ENCODE assay signal across 15 cellular contexts in the genomic region with DNA sequence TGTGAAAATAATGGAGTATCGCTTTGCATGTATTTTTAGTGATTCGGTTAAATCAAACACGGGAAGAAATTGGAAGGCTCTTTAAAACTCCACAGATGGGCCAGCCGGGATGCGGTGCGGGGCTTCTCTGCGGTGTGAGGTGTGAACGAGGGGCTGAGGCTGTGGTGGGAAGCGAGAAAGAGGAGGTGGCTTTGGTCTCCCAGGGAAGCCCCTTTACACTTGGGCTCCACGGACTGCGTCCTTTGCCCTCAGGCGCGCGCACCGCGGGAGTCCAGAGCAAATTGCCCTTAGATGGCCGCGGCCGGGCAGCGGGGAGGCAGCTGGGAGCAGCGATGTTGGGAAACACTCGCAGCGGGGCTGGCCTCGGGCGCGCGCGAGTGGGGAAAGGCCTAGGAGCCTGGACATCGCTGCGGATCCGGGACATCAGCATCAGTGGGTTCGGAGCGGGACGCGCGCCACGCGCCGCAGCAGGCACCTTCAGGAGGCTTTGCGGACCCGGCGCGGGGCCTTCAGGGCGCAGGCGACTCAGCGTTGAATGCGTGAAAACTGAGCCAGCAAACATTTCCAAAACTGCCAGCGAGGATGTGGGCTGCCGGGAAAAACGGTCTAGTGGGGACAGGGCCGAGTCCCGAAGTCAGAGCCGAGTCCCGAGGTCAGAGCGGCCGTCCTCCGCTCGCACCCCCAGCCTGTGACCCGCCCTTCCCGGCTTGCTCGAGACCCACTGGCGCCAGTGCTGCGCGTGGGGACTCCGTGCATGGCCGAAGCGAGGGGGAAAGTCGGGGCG. TPM values are rescaled to one million over a fixed set of nuclear protein-coding genes. Genes with fewer than 3 reads are reported as not detected.
DNase-seq lines count a peak whose midpoint lies in the region; ATAC-seq, FAIRE-seq and TF ChIP-seq lines count a peak whose summit lies in the region.
"Had no signal": no experiment of that assay in that cellular context is flagged by ENCODE, and none has a peak within 500 bp of the region (broad histone marks: within the 10 kb centered on the region; RNA-seq: fewer than 3 reads in every experiment).

No MANE protein-coding gene starts in this region.

- no peak overlapping the region for H3K23ac ChIP-seq in H1 (ENCODE audit: insufficient read length)
- no peak overlapping the region for H3K23ac ChIP-seq in mesenchymal stem cell (ENCODE audit: low read length in 2 of 2)

- H3K9me3 ChIP-seq in right cardiac atrium (ENCODE audit: control insufficient read depth, low read length) (no peaks in the 10 kb centered on the region), H1 (ENCODE audit: insufficient read depth in 2 of 2, low read depth in 1 of 2, low read length in 1 of 2) (no peaks in the 10 kb centered on the region), mesenchymal stem cell (ENCODE audit: control insufficient read depth, low read length) (no peaks in the 10 kb centered on the region), thymus (ENCODE audit: control insufficient read depth) (peaks cover 5% of the 10 kb centered on the region)
- H3K9me3 ChIP-seq: pancreas had no signal

- POLR2A ChIA-PET in H1 (lab: Charles Lee; ENCODE audit: partially characterized antibody) = interaction anchor here (1.3 kb wide), 1 partner anchor 9 kb away, joined by 3 read pairs; no protein-coding TSS in a partner anchor

- H2BK120ac ChIP-seq in H1 (replicated peaks; ENCODE audit: low read depth, low read length) = no peak overlapping the region
- no peak overlapping the region for H2BK120ac ChIP-seq in mesenchymal stem cell (ENCODE audit: low read depth, low read length)

- H3K27me3 ChIP-seq in right cardiac atrium (ENCODE audit: control insufficient read depth, insufficient read depth) (no peaks in the 10 kb centered on the region), H1 (replicated peaks in 1 of 4; ENCODE audit: control insufficient read depth in 3 of 4, extremely low read depth in 1 of 4, insufficient read depth in 3 of 4, low read length in 3 of 4) (peaks cover 69 to 100% (median 89%) of the 10 kb centered on the region in 4 experiments), mesenchymal stem cell (ENCODE audit: control insufficient read depth in 1 of 2, insufficient read depth in 1 of 2, low read length in 2 of 2) (peaks cover 0 to 70% of the 10 kb centered on the region in 2 experiments), thymus (ENCODE audit: control insufficient read depth, insufficient read depth) (peaks cover 98% of the 10 kb centered on the region)

- DNase-seq in Right ventricle myocardium superior (no peak), right cardiac atrium (no peak), H1 (ENCODE audit: low read depth in 1 of 2, low spot score in 2 of 2) (peak in 1 of 2 experiments; percentile 56), mesenchymal stem cell (no peak), NCI-H128 (lab: John Stamatoyannopoulos, UW; ENCODE audit: unreplicated experiment) (no peak), COLO668 (lab: John Stamatoyannopoulos, UW; ENCODE audit: unreplicated experiment) (no peak)
- DNase-seq in activated effector memory CD4-positive, alpha-beta T cell treated with Interleukin-2 at 50 U/mL for 16 hours = no peak
- DNase-seq: activated CD4-positive, alpha-beta memory T cell treated with anti-CD3 and anti-CD28 coated beads for 36 hours; DMS79; foreskin keratinocyte had no signal

- H3K56ac ChIP-seq in H1 (replicated peaks; ENCODE audit: insufficient read length, low read depth, low read length) = no peak overlapping the region

- no peak for FAIRE-seq in H1 (lab: Jason Lieb, UNC)
- FAIRE-seq: colon, pancreas had no signal

- H3K4me2 ChIP-seq in H1 (ENCODE audit: insufficient read depth in 1 of 2, low read depth in 2 of 2, low read length in 2 of 2) (peak overlapping the region; percentile 78 to 81), mesenchymal stem cell (ENCODE audit: low read length, poor library complexity, severe bottlenecking) (no peak overlapping the region)

- H2BK5ac ChIP-seq in H1 (ENCODE audit: low read depth, low read length) (no peak overlapping the region), mesenchymal stem cell (ENCODE audit: low read depth, low read length, poor library complexity, severe bottlenecking) (no peak overlapping the region)

- peak overlapping the region; percentile 16 for H3K4ac ChIP-seq in H1 (replicated peaks; ENCODE audit: insufficient read length, low read depth, low read length)
- no peak overlapping the region for H3K4ac ChIP-seq in mesenchymal stem cell (ENCODE audit: low read depth in 1 of 2, low read length in 2 of 2)

- H4K20me1 ChIP-seq in H1 (replicated peaks in 1 of 2; ENCODE audit: control insufficient read depth in 1 of 2, insufficient read depth in 2 of 2, low read length in 2 of 2) = peaks cover 9% of the 10 kb centered on the region in 2 experiments

- 0 out of 4 replicates have a peak, but pooled peaks cover 0 to 6% of the 10 kb centered on the region in 2 experiments for H3K79me2 ChIP-seq in H1 (ENCODE audit: control insufficient read depth in 1 of 2, insufficient read depth in 2 of 2, low read length in 2 of 2)

- TF ChIP-seq EP300 in H1 (IDR thresholded peaks at IDR 0.05; ENCODE audit: borderline replicate concordance in 1 of 2, low read depth in 2 of 2, low read length in 2 of 2) = no peak

- no peak overlapping the region for H2AFZ ChIP-seq in H1 (ENCODE audit: low read length)
- no peak overlapping the region for H2AFZ ChIP-seq in mesenchymal stem cell (ENCODE audit: low read depth, low read length)

- H3K14ac ChIP-seq in H1 (ENCODE audit: insufficient read length) (no peak overlapping the region), mesenchymal stem cell (ENCODE audit: low read length in 2 of 2) (no peak overlapping the region)

- H4K91ac ChIP-seq in H1 (replicated peaks; ENCODE audit: insufficient read length, low read length) (peak overlapping the region; percentile 58), mesenchymal stem cell (ENCODE audit: low read length) (no peak overlapping the region)

- H3K9ac ChIP-seq in H1 (replicated peaks in 1 of 4; ENCODE audit: extremely low read depth in 1 of 4, low read depth in 3 of 4, low read length in 3 of 4) (no peak overlapping the region), mesenchymal stem cell (ENCODE audit: low read length) (peak overlapping the region; percentile 54)

- H3K27ac ChIP-seq in right cardiac atrium (ENCODE audit: low read length) (no peak overlapping the region), H1 (ENCODE audit: low read depth, low read length) (no peak overlapping the region), mesenchymal stem cell (ENCODE audit: low read length, poor library complexity, severe bottlenecking) (no peak overlapping the region), thymus (ENCODE audit: low read depth) (no peak overlapping the region)
- H3K27ac ChIP-seq: foreskin keratinocyte, pancreas had no signal

- H3K4me3 ChIP-seq in right cardiac atrium (ENCODE audit: low read length) (no peak overlapping the region), H1 (ENCODE audit: extremely low read depth in 1 of 4, insufficient read depth in 2 of 4, low read depth in 3 of 4, low read length in 4 of 4) (peak overlapping the region; percentile 24 to 69 (median 34)), mesenchymal stem cell (ENCODE audit: insufficient read depth in 1 of 2, low read depth in 1 of 2, low read length in 2 of 2) (peak overlapping the region in 1 of 2 experiments; percentile 41), thymus (ENCODE audit: low read length) (peak overlapping the region; percentile 39)

- H3K36me3 ChIP-seq in H1 (ENCODE audit: control insufficient read depth in 2 of 4, insufficient read depth in 4 of 4, low read length in 3 of 4) = peaks cover 0 to 3% (median 0%) of the 10 kb centered on the region in 4 experiments; a peak in 2 of 8 replicates
- H3K36me3 ChIP-seq in mesenchymal stem cell (ENCODE audit: control insufficient read depth in 1 of 2, insufficient read depth in 2 of 2, low read depth in 1 of 2, low read length in 2 of 2) = no peaks in the 10 kb centered on the region
- H3K36me3 ChIP-seq in thymus (ENCODE audit: control insufficient read depth, insufficient read depth) = no peaks in the 10 kb centered on the region
- H3K36me3 ChIP-seq: pancreas had no signal

- intact Hi-C loops in Right ventricle myocardium superior (cut with DNase I) (no loop called here), right cardiac atrium (cut with DNase I) (loop anchor here in 1 of 4 donors (10.0 kb wide), 1 partner anchor 1397 kb away; no protein-coding TSS in a partner anchor)

- no peak for TF ChIP-seq RAD21 in H1 (IDR thresholded peaks at IDR 0.05 in 1 of 2, conservative IDR thresholded peaks at IDR 0.05 in 1 of 2; ENCODE audit: low read depth in 2 of 2, low read length in 2 of 2)

- CTCF ChIA-PET in H1 (lab: Charles Lee; ENCODE audit: partially characterized antibody) = interaction anchor here (0.6 to 2.7 kb wide), 6 partner anchors 10 to 1157 kb away, joined by 3 to 15 read pairs (median 3); no protein-coding TSS in a partner anchor

- H3K79me1 ChIP-seq in H1 (ENCODE audit: low read depth, low read length) = no peaks in the 10 kb centered on the region
- no peaks in the 10 kb centered on the region for H3K79me1 ChIP-seq in mesenchymal stem cell (replicated peaks; ENCODE audit: low read length, poor library complexity, severe bottlenecking)

- WGBS in right cardiac atrium = 4% methylated on average over 69 of the region's 69 CpGs
- WGBS in H1 (ENCODE audit: extremely low coverage in 1 of 2, insufficient coverage in 1 of 2, insufficient read length in 1 of 2, insufficient replicate concordance in 2 of 2, low coverage in 1 of 2, low lambda C conversion rate in 2 of 2, missing lambda C conversion rate in 1 of 2), 2 experiments = 3% methylated on average over 66 of the region's 69 CpGs; no CpG with 5 or more reads in 1 of the 2 experiments
- WGBS in mesenchymal stem cell = 3% methylated on average over 57 of the region's 69 CpGs
- 6% methylated on average over 69 of the region's 69 CpGs for WGBS in thymus

- H3K18ac ChIP-seq in H1 (ENCODE audit: extremely low read depth, low read length) (peak overlapping the region; percentile 4), mesenchymal stem cell (ENCODE audit: low read depth in 1 of 2, low read length in 2 of 2) (no peak overlapping the region)

- H2BK15ac ChIP-seq in H1 (ENCODE audit: low read length) (peak overlapping the region; percentile 16; the same call in 1 of the 2 replicates), mesenchymal stem cell (ENCODE audit: low read depth, poor library complexity, severe bottlenecking) (no peak overlapping the region)

- H4K8ac ChIP-seq in H1 (ENCODE audit: extremely low read depth, insufficient read depth, low read length) (peak overlapping the region; percentile 78; the same call in 1 of the 2 replicates), mesenchymal stem cell (ENCODE audit: low read length) (no peak overlapping the region)

- no peak for TF ChIP-seq POLR2A in H1 (IDR thresholded peaks at IDR 0.05; ENCODE audit: control extremely low read depth in 1 of 2, low read depth in 2 of 2, low read length in 2 of 2)

- H2AK5ac ChIP-seq in H1 (ENCODE audit: low read depth, low read length) (peak overlapping the region; percentile 39; the same call in 1 of the 2 replicates), mesenchymal stem cell (ENCODE audit: low read length, severe bottlenecking) (no peak overlapping the region)

- TF ChIP-seq CTCF in H1 (IDR thresholded peaks at IDR 0.05; ENCODE audit: control extremely low read depth in 1 of 3, insufficient read depth in 1 of 3, low read depth in 1 of 3, low read length in 3 of 3) = no peak

- no peak overlapping the region for H2BK20ac ChIP-seq in H1 (ENCODE audit: low read length)

- H3K4me1 ChIP-seq in right cardiac atrium (ENCODE audit: control insufficient read depth, insufficient read depth, low read length) (no peaks in the 10 kb centered on the region), H1 (replicated peaks in 1 of 4; ENCODE audit: control insufficient read depth in 3 of 4, insufficient read depth in 4 of 4, low read length in 3 of 4) (peaks cover 0 to 27% (median 17%) of the 10 kb centered on the region in 4 experiments; a peak in 6 of 7 replicates), mesenchymal stem cell (ENCODE audit: control insufficient read depth, insufficient read depth, low read depth, low read length) (peaks cover 8% of the 10 kb centered on the region), thymus (ENCODE audit: control insufficient read depth, insufficient read depth, low read length) (peaks cover 10% of the 10 kb centered on the region)
- H3K4me1 ChIP-seq: foreskin keratinocyte, pancreas had no signal

- H3K23me2 ChIP-seq in H1 (ENCODE audit: low read depth, low read length) = peaks cover 31% of the 10 kb centered on the region; the same call in 1 of the 2 replicates

- ATAC-seq in Right ventricle myocardium superior (ENCODE audit: poor library complexity) (peak; percentile 38), right cardiac atrium (no peak)

- H2BK12ac ChIP-seq in H1 (ENCODE audit: low read depth, low read length) (no peak overlapping the region), mesenchymal stem cell (ENCODE audit: low read length in 2 of 2) (no peak overlapping the region)

- no peak overlapping the region for H4K5ac ChIP-seq in H1 (ENCODE audit: insufficient read length, low read depth, low read length)

RNA-seq across cellular contexts. Expression of a gene that starts 6.5 kb away (rescaled TPM):
- total RNA-seq in Right ventricle myocardium superior (0.65 TPM), right cardiac atrium (not detected)
- polyA plus RNA-seq in right cardiac atrium (0.05 TPM), H1 (2011; rRNA removed) (2.6 and 10.6 TPM in 2 replicates), thymus (0.07 TPM)
- 3.9 and 5.1 TPM in 2 replicates for total RNA-seq in H1 (2021; fragmentation: NEBNext Ultra II Directional; extraction: Animal tissue kit (Norgen Biotek cat#: 25700))
- 8.5 TPM for polyA plus RNA-seq in H1 (2011; cell fraction: cytosol; rRNA removed)
- polyA plus RNA-seq in H1 (2011; cell fraction: nucleus; rRNA removed) = 9.3 TPM
- 4.0 to 6.1 TPM (median 5.3 TPM) in 4 replicates for polyA plus RNA-seq in H1 (2012, experiment 1 of 2)
- 2.8 TPM for polyA plus RNA-seq in H1 (2012, experiment 2 of 2)
- polyA plus RNA-seq in H1 (2013, experiment 1 of 2) = 0.41 TPM
- 0.28 TPM for polyA plus RNA-seq in H1 (2013, experiment 2 of 2)
- 0.54 and 1.5 TPM in 2 replicates for polyA minus RNA-seq in H1 (2011; rRNA and poly(A)+ RNA removed)
- 6.5 TPM for polyA minus RNA-seq in H1 (2011; cell fraction: cytosol; rRNA and poly(A)+ RNA removed)
- polyA minus RNA-seq in H1 (2011; cell fraction: nucleus; rRNA and poly(A)+ RNA removed) = 8.3 TPM
- polyA plus RNA-seq in mesenchymal stem cell (2013, experiment 1 of 2) = not detected
- not detected for polyA plus RNA-seq in mesenchymal stem cell (2013, experiment 2 of 2)
- total RNA-seq: activated CD4-positive, alpha-beta memory T cell treated with anti-CD3 and anti-CD28 coated beads for 36 hours; activated naive CD4-positive, alpha-beta T cell treated with anti-CD3 and anti-CD28 coated beads for 36 hours; T-helper 1 cell treated with Interleukin-12 subunit alpha and Interleukin-12 subunit beta and Interleukin-4 antibody, amounts not matched to agents 30 ng/mL and 1 ng/mL, for 36 hours had no signal
